Comparison of ENCODE assay signal across 8 cellular contexts in genomic region chr12:122079038-122079531, GRCh38. TPM values are rescaled to one million over a fixed set of nuclear protein-coding genes. Genes with fewer than 3 reads are reported as not detected.
DNase-seq lines count a peak whose midpoint lies in the region; ATAC-seq and TF ChIP-seq lines count a peak whose summit lies in the region.

No MANE protein-coding gene starts in this region.

- H3K36me3 ChIP-seq in A673 (ENCODE audit: insufficient read depth, low read length, poor library complexity, severe bottlenecking) (no peaks in the 10 kb centered on the region), PC-9 (ENCODE audit: low read depth) (no peaks in the 10 kb centered on the region), thyroid gland (peaks cover 0 to 5% of the 10 kb centered on the region in 2 donors)

- H3K4me1 ChIP-seq in A673 (ENCODE audit: insufficient read depth, low read length, poor library complexity, severe bottlenecking): peaks cover 30% of the 10 kb centered on the region
- H3K4me1 ChIP-seq in PC-9 (replicated peaks; ENCODE audit: insufficient read depth): peaks cover 32% of the 10 kb centered on the region
- peaks cover 35 to 39% of the 10 kb centered on the region in 2 donors for H3K4me1 ChIP-seq in thyroid gland

- H3K27me3 Mint-ChIP-seq in chondrocyte (ENCODE audit: low read depth): no peaks in the 10 kb centered on the region

- no peaks in the 10 kb centered on the region for H3K9me3 Mint-ChIP-seq in chondrocyte (ENCODE audit: low read depth)

- no peak for TF ChIP-seq POLR2A in thyroid gland (IDR thresholded peaks at IDR 0.05)

- H2AFZ ChIP-seq in PC-9: peak overlapping the region; percentile 71; the same call in 1 of the 2 replicates

- 1 to 4% methylated on average over 14 to 17 of the region's 37 CpGs for WGBS in thyroid gland, 2 donors

- intact Hi-C loops in A673 (cut with micrococcal nuclease; ENCODE audit: unreplicated experiment) (no loop called here), PC-9 (cut with micrococcal nuclease; ENCODE audit: unreplicated experiment) (no loop called here), thyroid gland (cut with DNase I) (no loop called here)

- peak overlapping the region; percentile 94 for H3K4me2 ChIP-seq in PC-9

- H3K4me1 Mint-ChIP-seq in chondrocyte (ENCODE audit: low read depth): peaks cover 47% of the 10 kb centered on the region

- H3K9me3 ChIP-seq in A673 (ENCODE audit: low read depth, low read length, poor library complexity, severe bottlenecking) (no peaks in the 10 kb centered on the region), PC-9 (ENCODE audit: insufficient read depth, low read depth) (no peaks in the 10 kb centered on the region), thyroid gland (no peaks in the 10 kb centered on the region)

- H3K27me3 ChIP-seq in A673 (replicated peaks; ENCODE audit: insufficient read depth, low read depth, low read length, poor library complexity): no peaks in the 10 kb centered on the region
- no peaks in the 10 kb centered on the region for H3K27me3 ChIP-seq in PC-9 (ENCODE audit: insufficient read depth, low read depth)
- no peaks in the 10 kb centered on the region for H3K27me3 ChIP-seq in thyroid gland

- peaks cover 49% of the 10 kb centered on the region for H3K79me2 ChIP-seq in PC-9 (ENCODE audit: low read depth)

- H3K27ac ChIP-seq in A673 (ENCODE audit: low read depth, low read length, poor library complexity, severe bottlenecking) (peak overlapping the region; percentile 66), PC-9 (no peak overlapping the region), thyroid gland (peak overlapping the region; percentile 73 to 83 (median 82))

- peak overlapping the region; percentile 79 for H3K4me3 Mint-ChIP-seq in chondrocyte (ENCODE audit: unreplicated experiment)

- peaks cover 20% of the 10 kb centered on the region for H4K20me1 ChIP-seq in PC-9 (ENCODE audit: insufficient read depth)

- DNase-seq in A673 (ENCODE audit: low spot score) (no peak), PC-9 (peak in 1 of 2 experiments; percentile 55), chondrocyte (ENCODE audit: low spot score) (peak; percentile 79), lung microvascular endothelial cell (ENCODE audit: low read depth in 2 of 2) (peak; percentile 38 to 41), thyroid gland (peak; percentile 33 to 40), UCSD-AML1 (lab: John Stamatoyannopoulos, UW; ENCODE audit: unreplicated experiment) (no peak), NCI-H226 (no peak)

- H3K4me3 ChIP-seq in A673 (ENCODE audit: low read depth, low read length, poor library complexity, severe bottlenecking) (peak overlapping the region; percentile 68), PC-9 (peak overlapping the region; percentile 73), thyroid gland (replicated peaks in 1 of 3) (peak overlapping the region; percentile 48 to 80 (median 76))

- peaks cover 5% of the 10 kb centered on the region for H3K36me3 Mint-ChIP-seq in chondrocyte (ENCODE audit: low read depth)

- H3K27ac Mint-ChIP-seq in chondrocyte (ENCODE audit: unreplicated experiment): peak overlapping the region; percentile 91

- CTCF ChIA-PET in A673 (lab: Charles Lee) (interaction anchor here (0.6 kb wide), 1 partner anchor 1895 kb away, joined by 3 read pairs; no protein-coding TSS in a partner anchor), PC-9 (lab: Charles Lee) (interaction anchor here (1.2 kb wide), 1 partner anchor 51 kb away, joined by 5 read pairs; no protein-coding TSS in a partner anchor)

- peak; percentile 7 for ATAC-seq in GM19351 (IDR thresholded peaks at IDR 0.05; ENCODE audit: unreplicated experiment)

- H3K9me2 ChIP-seq in PC-9 (ENCODE audit: insufficient read depth): no peaks in the 10 kb centered on the region

- H3F3A ChIP-seq in PC-9 (ENCODE audit: insufficient read depth, low read depth): peaks cover 33% of the 10 kb centered on the region

- TF ChIP-seq CTCF in A673 (conservative IDR thresholded peaks at IDR 0.05; ENCODE audit: low read depth, low read length) (no peak), PC-9 (conservative IDR thresholded peaks at IDR 0.05) (no peak), chondrocyte (IDR thresholded peaks at IDR 0.05) (no peak), thyroid gland (IDR thresholded peaks at IDR 0.05) (no peak)

- POLR2A ChIA-PET in A673 (lab: Charles Lee; ENCODE audit: low non-redundant PET) (no interaction called here), PC-9 (lab: Charles Lee; ENCODE audit: unreplicated experiment) (interaction anchor here (0.6 kb wide), 1 partner anchor 147 kb away, joined by 6 read pairs; no protein-coding TSS in a partner anchor)

- no TSS peak for BruUV-seq in A673 (replicated peaks; lab: Mats Ljungman, UMichigan)
- no TSS peak for BruUV-seq in PC-9 (replicated peaks; lab: Mats Ljungman, UMichigan)

RNA-seq across cellular contexts. Expression of gene MLXIP, which starts 0.5 kb away (rescaled TPM):
- total RNA-seq in A673 (2021) (32.7 and 35.8 TPM in 2 replicates), PC-9 (2021) (62.1 and 83.3 TPM in 2 replicates), chondrocyte (58.8 to 62.8 TPM (median 61.7 TPM) in 3 replicates), lung microvascular endothelial cell (15.7 and 20.0 TPM in 2 replicates), thyroid gland (10 to 100 TPM; 34.0 to 70.1 (median 46.2) TPM)

RNA-seq across cellular contexts. Expression of gene BCL7A, which starts 57.4 kb away (rescaled TPM):
- total RNA-seq in A673 (2021) (40.7 and 41.8 TPM in 2 replicates), PC-9 (2021) (6.3 and 6.6 TPM in 2 replicates), chondrocyte (7.1 to 10.0 TPM (median 9.1 TPM) in 3 replicates), lung microvascular endothelial cell (5.4 and 6.3 TPM in 2 replicates), thyroid gland (10 to 100 TPM; 18.3 to 27.2 (median 22.7) TPM)

Comparison
In these comparisons a context has a peak if more than half of its experiments do, and no peak if none do; other contexts are left out.
1. DNase-seq: peak in chondrocyte (single experiment), lung microvascular endothelial cell (2 of 2) and thyroid gland (2 of 2); none in A673 (single experiment), UCSD-AML1 (single experiment) and NCI-H226 (single experiment).
2. Peak in every context shown above with its lines, with median percentiles within 50 percentile points of each other: H3K4me3 ChIP-seq.